In genomic region chr11:103202048-103202651, GRCh38 we compare ENCODE assay signal across 8 cellular contexts.
A peak's percentile ranks its signal among the peaks of the same experiment; 100 is the strongest.
DNase-seq lines count a peak whose midpoint lies in the region; ATAC-seq and TF ChIP-seq lines count a peak whose summit lies in the region.

No MANE protein-coding gene starts in this region.

- no peaks in the 10 kb centered on the region for H3K79me2 ChIP-seq in SK-N-SH (ENCODE audit: insufficient read depth)

- CTCF ChIA-PET in SK-N-SH (lab: Yijun Ruan, JAX) = interaction anchor here (0.8 to 1.8 kb wide), 12 partner anchors 8 to 480 kb away, joined by 3 to 12 read pairs (median 4); no protein-coding TSS in a partner anchor

- no peaks in the 10 kb centered on the region for H3K9me3 Mint-ChIP-seq in HFFc6

- POLR2A ChIA-PET in SK-N-SH (lab: Yijun Ruan, JAX) = interaction anchor here (0.6 kb wide), 1 partner anchor 15 kb away, joined by 3 read pairs; no protein-coding TSS in a partner anchor

- no peak overlapping the region for H3K9ac ChIP-seq in SK-N-SH

- TF ChIP-seq CTCF in HFFc6 (IDR thresholded peaks at IDR 0.05) = peak; percentile 82
- TF ChIP-seq CTCF in SK-N-SH (IDR thresholded peaks at IDR 0.05) = peak; percentile 86
- no peak for TF ChIP-seq CTCF in coronary artery (IDR thresholded peaks at IDR 0.05)

- peak overlapping the region; percentile 33; the same call in 1 of the 2 replicates for H2AFZ ChIP-seq in SK-N-SH (ENCODE audit: low read depth)

- H3K27ac Mint-ChIP-seq in HFFc6 = no peak overlapping the region

- H3K4me1 ChIP-seq in SK-N-SH (ENCODE audit: control insufficient read depth in 1 of 2, insufficient read depth in 2 of 2, low read depth in 1 of 2, low read length in 1 of 2) = no peaks in the 10 kb centered on the region
- H3K4me1 ChIP-seq in effector memory CD4-positive, alpha-beta T cell (ENCODE audit: control insufficient read depth, insufficient read depth, low read length, poor library complexity, severe bottlenecking) = no peaks in the 10 kb centered on the region

- peaks cover 11% of the 10 kb centered on the region; the same call in 1 of the 2 replicates for H3K4me1 Mint-ChIP-seq in HFFc6 (ENCODE audit: low read depth)

- H3K4me3 ChIP-seq in SK-N-SH (ENCODE audit: low read depth in 2 of 2, low read length in 1 of 2) (no peak overlapping the region; a peak in 1 of 4 replicates), coronary artery (no peak overlapping the region)
- no peak overlapping the region for H3K4me3 ChIP-seq in effector memory CD4-positive, alpha-beta T cell (ENCODE audit: insufficient read depth, low read depth, low read length, poor library complexity, severe bottlenecking)

- ATAC-seq in GM18511 (IDR thresholded peaks at IDR 0.05; ENCODE audit: unreplicated experiment) = no peak

- no peaks in the 10 kb centered on the region; the same call in 1 of the 2 replicates for H3K27me3 Mint-ChIP-seq in HFFc6 (ENCODE audit: insufficient read depth)

- TF ChIP-seq RAD21 in SK-N-SH (IDR thresholded peaks at IDR 0.05; ENCODE audit: low read length) = peak; percentile 81

- H3K27ac ChIP-seq in SK-N-SH (ENCODE audit: low read depth in 2 of 2, low read length in 1 of 2) = peak overlapping the region in 1 of 2 experiments; percentile 47; a peak in 2 of 4 replicates
- no peak overlapping the region for H3K27ac ChIP-seq in effector memory CD4-positive, alpha-beta T cell (ENCODE audit: insufficient read depth, low read length, poor library complexity, severe bottlenecking)
- H3K27ac ChIP-seq in coronary artery = no peak overlapping the region

- 0 out of 4 replicates have a peak, but pooled peaks of 1 of the 2 experiments have one; percentile 14 for TF ChIP-seq EP300 in SK-N-SH (IDR thresholded peaks at IDR 0.05; ENCODE audit: borderline replicate concordance in 1 of 2, low read depth in 1 of 2, low read length in 1 of 2)

- 46% methylated on average over 3 of the region's 3 CpGs for WGBS in SK-N-SH (ENCODE audit: low lambda C conversion rate)

- no peaks in the 10 kb centered on the region for H3F3A ChIP-seq in SK-N-SH (replicated peaks; ENCODE audit: insufficient read depth)

- no peaks in the 10 kb centered on the region for H3K36me3 Mint-ChIP-seq in HFFc6 (ENCODE audit: low read depth)

- H3K4me3 Mint-ChIP-seq in HFFc6 = no peak overlapping the region

- H3K36me3 ChIP-seq in SK-N-SH (replicated peaks in 1 of 2; ENCODE audit: control insufficient read depth in 1 of 2, insufficient read depth in 2 of 2, low read length in 1 of 2) = peaks cover 46 to 57% of the 10 kb centered on the region in 2 experiments
- no peaks in the 10 kb centered on the region for H3K36me3 ChIP-seq in effector memory CD4-positive, alpha-beta T cell (ENCODE audit: control insufficient read depth, insufficient read depth, low read length)

- no peaks in the 10 kb centered on the region for H4K20me1 ChIP-seq in SK-N-SH (ENCODE audit: insufficient read depth)

- DNase-seq in Ammon's horn (ENCODE audit: low spot score) (peak; percentile 31), HFFc6 (peak; percentile 23), SK-N-SH (peak; percentile 28), glomerular visceral epithelial cell (ENCODE audit: extremely low spot score) (peak; percentile 29), GOT3 (lab: John Stamatoyannopoulos, UW) (no peak), coronary artery (ENCODE audit: low spot score) (no peak)
- DNase-seq in effector memory CD4-positive, alpha-beta T cell = no peak

- no peaks in the 10 kb centered on the region for H3K27me3 ChIP-seq in SK-N-SH (ENCODE audit: insufficient read depth)
- no peaks in the 10 kb centered on the region for H3K27me3 ChIP-seq in effector memory CD4-positive, alpha-beta T cell (replicated peaks; ENCODE audit: control insufficient read depth, insufficient read depth, low read length, poor library complexity, severe bottlenecking)

- H3K4me2 ChIP-seq in SK-N-SH = no peak overlapping the region

- no peaks in the 10 kb centered on the region; the same call in 1 of the 2 replicates for H3K9me2 ChIP-seq in SK-N-SH

- no peaks in the 10 kb centered on the region for H3K9me3 ChIP-seq in SK-N-SH
- no peaks in the 10 kb centered on the region for H3K9me3 ChIP-seq in effector memory CD4-positive, alpha-beta T cell (ENCODE audit: control insufficient read depth, low read length)

TF ChIP-seq in SK-N-SH, 30 proteins besides CTCF, POLR2A, EP300 and RAD21:
- TF ChIP-seq SMC3 (IDR thresholded peaks at IDR 0.05; ENCODE audit: low read depth, low read length) = peak; percentile 57
- TF ChIP-seq RXRA (IDR thresholded peaks at IDR 0.05; ENCODE audit: borderline replicate concordance, low read depth) = no peak
- TF ChIP-seq NFIC (IDR thresholded peaks at IDR 0.05; ENCODE audit: borderline replicate concordance) = peak; percentile 21; the same call in 1 of the 2 replicates
- TF ChIP-seq NRF1 (IDR thresholded peaks at IDR 0.05; ENCODE audit: low read depth, low read length) = no peak

Comparison
In these comparisons a context has a peak if more than half of its experiments do, and no peak if none do; other contexts are left out.
1. DNase-seq: peak in Ammon's horn (single experiment), HFFc6 (single experiment), SK-N-SH (single experiment) and glomerular visceral epithelial cell (single experiment); none in effector memory CD4-positive, alpha-beta T cell (0 of 3), GOT3 (single experiment) and coronary artery (single experiment).